In the genomic region with DNA sequence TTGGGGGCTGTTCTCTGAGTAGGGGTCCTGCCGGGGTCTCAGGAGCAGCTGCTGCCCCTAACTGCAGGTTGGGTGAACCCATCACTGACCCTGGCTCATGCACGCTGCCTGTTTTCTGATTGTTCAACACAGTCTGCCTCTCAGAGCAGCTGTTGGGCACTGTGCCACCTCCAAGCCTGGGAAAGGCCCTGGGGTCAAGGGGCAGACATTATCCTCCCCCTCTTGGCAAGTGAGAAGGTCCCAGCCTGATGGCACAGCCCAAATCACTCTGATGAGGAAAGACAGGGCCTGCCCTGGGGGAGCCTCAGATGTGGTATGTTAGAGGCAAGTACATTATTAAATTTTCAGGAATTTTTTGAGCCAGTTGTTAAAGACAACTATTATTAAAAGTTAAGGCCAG, we compare ENCODE assay signal across 18 cellular contexts. TPM values are rescaled to one million over a fixed set of nuclear protein-coding genes. Genes with fewer than 3 reads are reported as not detected.
"Had no signal": no experiment of that assay in that cellular context is flagged by ENCODE, and none has a peak within 500 bp of the region (broad histone marks: within the 10 kb centered on the region; RNA-seq: fewer than 3 reads in every experiment).

No MANE protein-coding gene starts in this region.

- H3K36me3 ChIP-seq: transverse colon had no signal

- H3K27ac ChIP-seq: ascending aorta, gastroesophageal sphincter, hepatocyte, psoas muscle, transverse colon had no signal

- H3K9me3 ChIP-seq: ascending aorta, gastroesophageal sphincter, psoas muscle, transverse colon had no signal

- H3K27ac Mint-ChIP-seq: activated CD4-positive, alpha-beta memory T cell treated with anti-CD3 and anti-CD28 coated beads, Interleukin-2, amount 10 ng/mL, durations not matched to agents 7 days and 5 days; activated naive CD8-positive, alpha-beta T cell treated with anti-CD3 and anti-CD28 coated beads, Interleukin-2, amount 10 ng/mL, durations not matched to agents 7 days and 5 days; natural killer cell had no signal

- H3K36me3 Mint-ChIP-seq: activated naive CD8-positive, alpha-beta T cell treated with anti-CD3 and anti-CD28 coated beads, Interleukin-2, amount 10 ng/mL, durations not matched to agents 7 days and 5 days; natural killer cell had no signal

- H3K27me3 ChIP-seq: ascending aorta, gastroesophageal sphincter, transverse colon had no signal

- H3K4me2 ChIP-seq: hepatocyte had no signal

- H3K4me3 Mint-ChIP-seq: activated CD4-positive, alpha-beta memory T cell treated with anti-CD3 and anti-CD28 coated beads, Interleukin-2, amount 10 ng/mL, durations not matched to agents 7 days and 5 days; activated naive CD8-positive, alpha-beta T cell treated with anti-CD3 and anti-CD28 coated beads, Interleukin-2, amount 10 ng/mL, durations not matched to agents 7 days and 5 days; natural killer cell had no signal

- DNase-seq: activated CD4-positive, alpha-beta memory T cell treated with anti-CD3 and anti-CD28 coated beads, Interleukin-2, amount 10 ng/mL, durations not matched to agents 7 days and 5 days; activated CD8-positive, alpha-beta memory T cell treated with anti-CD3 and anti-CD28 coated beads, Interleukin-2, amount 50 U/mL, for 48 hours; activated naive CD8-positive, alpha-beta T cell treated with anti-CD3 and anti-CD28 coated beads, Interleukin-2, amount 10 ng/mL, durations not matched to agents 7 days and 5 days; effector CD4-positive, alpha-beta T cell; natural killer cell; occipital lobe; SIG-M5; T-helper 9 cell; transverse colon had no signal

- H3K79me2 ChIP-seq: hepatocyte had no signal

- H3K4me1 ChIP-seq: ascending aorta had no signal

- H3K4me3 ChIP-seq: ascending aorta, gastroesophageal sphincter, hepatocyte, lung, psoas muscle, transverse colon had no signal

- H3K9me3 Mint-ChIP-seq: activated CD4-positive, alpha-beta memory T cell treated with anti-CD3 and anti-CD28 coated beads, Interleukin-2, amount 10 ng/mL, durations not matched to agents 7 days and 5 days; activated naive CD8-positive, alpha-beta T cell treated with anti-CD3 and anti-CD28 coated beads, Interleukin-2, amount 10 ng/mL, durations not matched to agents 7 days and 5 days; natural killer cell had no signal

- H2AFZ ChIP-seq: hepatocyte had no signal

RNA-seq across cellular contexts. Expression of a gene that starts 14.1 kb away (rescaled TPM):
- total RNA-seq: activated CD4-positive, alpha-beta memory T cell treated with anti-CD3 and anti-CD28 coated beads, Interleukin-2, amount 10 ng/mL, durations not matched to agents 7 days and 5 days; activated naive CD8-positive, alpha-beta T cell treated with anti-CD3 and anti-CD28 coated beads, Interleukin-2, amount 10 ng/mL, durations not matched to agents 7 days and 5 days; fibroblast of lung; gastroesophageal sphincter; hepatocyte; kidney epithelial cell; lung; mononuclear cell; natural killer cell; occipital lobe; psoas muscle; skeletal muscle tissue; transverse colon had no signal

RNA-seq across cellular contexts. Expression of a gene that starts 27.7 kb away (rescaled TPM):
- total RNA-seq: activated CD4-positive, alpha-beta memory T cell treated with anti-CD3 and anti-CD28 coated beads, Interleukin-2, amount 10 ng/mL, durations not matched to agents 7 days and 5 days; activated naive CD8-positive, alpha-beta T cell treated with anti-CD3 and anti-CD28 coated beads, Interleukin-2, amount 10 ng/mL, durations not matched to agents 7 days and 5 days; ascending aorta; fibroblast of lung; mononuclear cell; transverse colon had no signal
